ENCODE assay signal across 1 cellular context in genomic region chr2:225468131-225468530, GRCh38.
TF ChIP-seq lines count a peak whose summit lies in the region.

No MANE protein-coding gene starts in this region.

TF ChIP-seq in K562, 482 proteins besides CTCF, POLR2A, EP300 and RAD21:
- TF ChIP-seq DMBX1 (CRISPR knock-in tag; IDR thresholded peaks at IDR 0.05; ENCODE audit: borderline replicate concordance) = peak; percentile 82
- TF ChIP-seq ZNF311 (CRISPR knock-in tag; IDR thresholded peaks at IDR 0.05) = peak; percentile 32; the same call in 1 of the 2 replicates
- TF ChIP-seq SETDB1 (IDR thresholded peaks at IDR 0.05; ENCODE audit: low read length) = no peak
- TF ChIP-seq ZNF589 (CRISPR knock-in tag; IDR thresholded peaks at IDR 0.05; ENCODE audit: low read depth) = 0 out of 2 replicates have a peak, but pooled peaks have one; percentile 27
- TF ChIP-seq CXXC5 (CRISPR knock-in tag; IDR thresholded peaks at IDR 0.05) = peak; percentile 12; the same call in 1 of the 2 replicates
TF ChIP-seq in K562: peak in this region for 4.
